Comparison of ENCODE assay signal across 8 cellular contexts in the genomic region with DNA sequence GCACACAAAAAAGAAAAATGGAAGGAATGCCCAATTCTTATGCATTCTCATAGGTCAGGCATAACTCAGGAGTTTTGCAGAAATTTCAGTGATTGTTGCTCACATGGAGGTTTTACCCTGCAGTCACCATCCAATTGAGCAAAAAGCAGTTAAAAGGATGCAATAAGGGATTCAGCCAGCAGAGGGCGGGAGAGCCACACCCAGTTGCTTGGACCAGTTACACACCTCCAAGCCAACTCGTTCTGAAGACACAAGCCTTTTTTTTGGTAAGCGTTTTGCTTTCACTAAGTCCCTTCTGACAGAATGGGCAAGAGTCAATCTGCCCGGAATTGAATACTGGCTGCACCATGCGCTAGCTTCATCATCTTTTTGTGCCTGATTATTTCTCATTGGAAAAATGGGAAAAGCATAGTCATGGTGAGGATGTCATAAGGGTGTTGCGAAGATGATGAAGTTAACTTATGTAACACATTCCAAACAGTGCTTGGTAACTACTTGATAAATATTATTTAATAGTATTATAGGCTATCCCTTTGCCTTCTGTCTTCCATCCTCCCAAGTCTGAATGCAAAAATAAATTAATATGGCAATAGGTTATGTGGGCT.
DNase-seq lines count a peak whose midpoint lies in the region; ATAC-seq and TF ChIP-seq lines count a peak whose summit lies in the region.

No MANE protein-coding gene starts in this region.

- H2AFZ ChIP-seq in OCI-LY7 (ENCODE audit: low read length) (no peak overlapping the region), fibroblast of lung (ENCODE audit: low read length) (no peak overlapping the region)

- POLR2A ChIA-PET in OCI-LY7 (lab: Charles Lee) = no interaction called here

- H3K4me3 ChIP-seq in OCI-LY7 (ENCODE audit: low read depth, low read length, poor library complexity, severe bottlenecking) (no peak overlapping the region), fibroblast of lung (replicated peaks in 1 of 4; ENCODE audit: control extremely low read depth in 1 of 4, insufficient read depth in 1 of 4, low read depth in 3 of 4, low read length in 4 of 4) (peak overlapping the region in 1 of 4 experiments; percentile 14)

- CTCF ChIA-PET in OCI-LY7 (lab: Charles Lee; ENCODE audit: unreplicated experiment) = no interaction called here

- DNase-seq in DMS114 treated with DMSO at 0.1 percent for 48 hours (lab: John Stamatoyannopoulos, UW; ENCODE audit: unreplicated experiment) (peak; percentile 45), HS-5 (ENCODE audit: low read depth) (peak; percentile 45), OCI-LY7 (ENCODE audit: low spot score) (peak; percentile 66), fibroblast of lung (ENCODE audit: low read depth in 2 of 2) (peak; percentile 56 to 81), nephron progenitor cell (peak; percentile 74), stromal cell of bone marrow (ENCODE audit: low read depth) (peak; percentile 49)
- DNase-seq in activated T-cell treated with anti-CD3 and anti-CD28 coated beads, Interleukin-2, amount 50 U/mL, for 1 hour = peak; percentile 28

- ATAC-seq in GM21447 (IDR thresholded peaks at IDR 0.05; ENCODE audit: unreplicated experiment) = peak; percentile 89

- H3K36me3 ChIP-seq in OCI-LY7 (ENCODE audit: insufficient read depth, low read length) (no peaks in the 10 kb centered on the region), fibroblast of lung (ENCODE audit: control insufficient read depth, insufficient read depth, low read length) (no peaks in the 10 kb centered on the region)

- no peaks in the 10 kb centered on the region for H3K27me3 Mint-ChIP-seq in nephron progenitor cell (ENCODE audit: low read depth, poor library complexity)

- no TSS peak for BruUV-seq in OCI-LY7 (replicated peaks; lab: Mats Ljungman, UMichigan)

- H3K9me3 ChIP-seq in OCI-LY7 (ENCODE audit: low read length) = no peaks in the 10 kb centered on the region
- H3K9me3 ChIP-seq in fibroblast of lung (ENCODE audit: control insufficient read depth, insufficient read depth, low read depth, low read length) = no peaks in the 10 kb centered on the region

- no peaks in the 10 kb centered on the region for H3K4me1 Mint-ChIP-seq in nephron progenitor cell

- H3K9me2 ChIP-seq in OCI-LY7 (ENCODE audit: insufficient read depth, low read length) = no peaks in the 10 kb centered on the region

- no peaks in the 10 kb centered on the region for H3K27me3 ChIP-seq in fibroblast of lung (ENCODE audit: control insufficient read depth, insufficient read depth, low read length)

- H3K27ac Mint-ChIP-seq in nephron progenitor cell = no peak overlapping the region

- intact Hi-C loops in OCI-LY7 (cut with micrococcal nuclease; ENCODE audit: unreplicated experiment) = loop anchor here (5.0 to 10.0 kb wide), 2 partner anchors 1554 to 1777 kb away; no protein-coding TSS in a partner anchor

- H3K9ac ChIP-seq in fibroblast of lung (ENCODE audit: insufficient read depth, low read length) = no peak overlapping the region

- H3K4me1 ChIP-seq in OCI-LY7 (ENCODE audit: insufficient read depth, low read length, poor library complexity, severe bottlenecking) (no peaks in the 10 kb centered on the region), fibroblast of lung (ENCODE audit: control insufficient read depth, extremely low read depth, insufficient read depth, low read length) (no peaks in the 10 kb centered on the region)

- H3K4me2 ChIP-seq in OCI-LY7 (ENCODE audit: low read length) (no peak overlapping the region), fibroblast of lung (ENCODE audit: extremely low read depth, insufficient read depth, low read length) (no peak overlapping the region)

- H3K27ac ChIP-seq in OCI-LY7 (ENCODE audit: low read depth, low read length, poor library complexity, severe bottlenecking) (no peak overlapping the region), fibroblast of lung (ENCODE audit: insufficient read depth, low read length) (no peak overlapping the region)

- H3K79me2 ChIP-seq in OCI-LY7 (ENCODE audit: insufficient read depth, low read depth, low read length) (no peaks in the 10 kb centered on the region), fibroblast of lung (ENCODE audit: control insufficient read depth, insufficient read depth, low read length) (no peaks in the 10 kb centered on the region)

- H4K20me1 ChIP-seq in OCI-LY7 (ENCODE audit: insufficient read depth, low read length) (no peaks in the 10 kb centered on the region), fibroblast of lung (ENCODE audit: control insufficient read depth, extremely low read depth, insufficient read depth, low read length) (no peaks in the 10 kb centered on the region)

- H3K9me3 Mint-ChIP-seq in nephron progenitor cell = no peaks in the 10 kb centered on the region

- H3K4me3 Mint-ChIP-seq in nephron progenitor cell = no peak overlapping the region

- H3K36me3 Mint-ChIP-seq in nephron progenitor cell (ENCODE audit: low read depth) = no peaks in the 10 kb centered on the region

- peak; percentile 90 for TF ChIP-seq CTCF in OCI-LY7 (conservative IDR thresholded peaks at IDR 0.05; ENCODE audit: low read length)
- TF ChIP-seq CTCF in fibroblast of lung (conservative IDR thresholded peaks at IDR 0.05 in 1 of 2, IDR thresholded peaks at IDR 0.05 in 1 of 2; ENCODE audit: low read depth in 1 of 2, low read length in 2 of 2) = peak; percentile 95 to 96
- TF ChIP-seq CTCF in nephron progenitor cell (IDR thresholded peaks at IDR 0.05) = peak; percentile 92
